In the genomic region with DNA sequence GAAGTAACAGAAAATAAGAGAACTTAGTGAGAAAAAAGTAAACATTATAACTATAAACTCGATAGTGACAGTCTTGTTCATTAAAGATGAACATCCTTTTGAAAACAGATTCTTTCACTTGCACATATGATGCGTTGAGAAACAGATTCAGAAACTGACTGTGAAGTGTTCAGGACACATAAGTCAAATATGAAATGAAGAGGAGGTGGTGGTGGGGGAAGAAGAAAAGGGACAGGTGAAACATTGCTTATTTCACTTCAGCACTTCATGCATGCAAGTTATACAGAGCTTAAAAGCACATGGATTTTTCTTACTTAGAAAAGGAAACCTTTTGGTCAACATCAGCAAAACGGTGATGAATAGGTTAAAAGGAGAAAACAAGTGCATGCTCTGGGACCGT, we compare ENCODE assay signal across 20 cellular contexts. TPM values are rescaled to one million over a fixed set of nuclear protein-coding genes. Genes with fewer than 3 reads are reported as not detected.
DNase-seq lines count a peak whose midpoint lies in the region; ATAC-seq lines count a peak whose summit lies in the region.
"Had no signal": no experiment of that assay in that cellular context is flagged by ENCODE, and none has a peak within 500 bp of the region (broad histone marks: within the 10 kb centered on the region; RNA-seq: fewer than 3 reads in every experiment).

No MANE protein-coding gene starts in this region.

- H3K36me3 ChIP-seq in CD8-positive, alpha-beta memory T cell (ENCODE audit: insufficient read depth, low read length) = peaks cover 5% of the 10 kb centered on the region

- CTCF ChIA-PET in activated CD8-positive, alpha-beta memory T cell treated with anti-CD3 and anti-CD28 coated beads, Interleukin-2, amount 10 ng/mL, durations not matched to agents 7 days and 5 days (lab: Charles Lee) = interaction anchor here (0.9 kb wide), 1 partner anchor 47 kb away, joined by 3 read pairs; no protein-coding TSS in a partner anchor
- CTCF ChIA-PET in CD8-positive, alpha-beta memory T cell (lab: Charles Lee) = interaction anchor here (1.2 to 2.3 kb wide), 3 partner anchors 42 to 56 kb away, joined by 3 to 6 read pairs (median 3); no protein-coding TSS in a partner anchor

- peaks cover 27% of the 10 kb centered on the region for H3K4me1 ChIP-seq in CD8-positive, alpha-beta memory T cell (ENCODE audit: insufficient read depth, low read length)

- no peaks in the 10 kb centered on the region for H3K27me3 ChIP-seq in CD8-positive, alpha-beta memory T cell (ENCODE audit: insufficient read depth, low read length, poor library complexity, severe bottlenecking)

- H3K27me3 Mint-ChIP-seq in activated CD8-positive, alpha-beta memory T cell treated with anti-CD3 and anti-CD28 coated beads, Interleukin-2, amount 10 ng/mL, durations not matched to agents 7 days and 5 days = no peaks in the 10 kb centered on the region
- no peaks in the 10 kb centered on the region for H3K27me3 Mint-ChIP-seq in CD8-positive, alpha-beta memory T cell
- no peaks in the 10 kb centered on the region for H3K27me3 Mint-ChIP-seq in activated T-helper 1 cell treated with anti-CD3 and anti-CD28 coated beads, Interleukin-12 subunit alpha, Interleukin-12 subunit beta, Interleukin-2, Interleukin-4 antibody, amounts not matched to agents 30 ng/mL and 10 ng/mL and 1 ng/mL, durations not matched to agents 14 hours and 24 hours and 36 hours (ENCODE audit: insufficient read depth)
- peaks cover 2 to 3% (median 2%) of the 10 kb centered on the region in 3 donors for H3K27me3 Mint-ChIP-seq in immature natural killer cell (ENCODE audit: low read depth in 3 of 3)

- H3K36me3 Mint-ChIP-seq in activated CD8-positive, alpha-beta memory T cell treated with anti-CD3 and anti-CD28 coated beads, Interleukin-2, amount 10 ng/mL, durations not matched to agents 7 days and 5 days = peaks cover 51% of the 10 kb centered on the region
- H3K36me3 Mint-ChIP-seq in CD8-positive, alpha-beta memory T cell = peaks cover 8 to 63% (median 24%) of the 10 kb centered on the region in 3 donors
- H3K36me3 Mint-ChIP-seq in activated T-helper 1 cell treated with anti-CD3 and anti-CD28 coated beads, Interleukin-12 subunit alpha, Interleukin-12 subunit beta, Interleukin-2, Interleukin-4 antibody, amounts not matched to agents 30 ng/mL and 10 ng/mL and 1 ng/mL, durations not matched to agents 14 hours and 24 hours and 36 hours (ENCODE audit: low read depth) = peaks cover 33% of the 10 kb centered on the region
- peaks cover 7 to 19% (median 13%) of the 10 kb centered on the region in 3 donors for H3K36me3 Mint-ChIP-seq in immature natural killer cell

- POLR2A ChIA-PET in CD8-positive, alpha-beta memory T cell (lab: Charles Lee) = no interaction called here

- H3K9me3 ChIP-seq in CD8-positive, alpha-beta memory T cell (ENCODE audit: low read length) = no peaks in the 10 kb centered on the region

- no peak overlapping the region for H3K27ac ChIP-seq in CD8-positive, alpha-beta memory T cell (ENCODE audit: low read depth, low read length)
- no peak overlapping the region for H3K27ac ChIP-seq in substantia nigra (ENCODE audit: low read depth, low read length, poor library complexity, severe bottlenecking)
- H3K27ac ChIP-seq: C4-2B, GM23248 had no signal

- no peak for ATAC-seq in activated CD8-positive, alpha-beta memory T cell treated with anti-CD3 and anti-CD28 coated beads, Interleukin-2, amount 10 ng/mL, durations not matched to agents 7 days and 5 days
- ATAC-seq: GM12878, HCT116 had no signal

- intact Hi-C loops in activated T-helper 1 cell treated with anti-CD3 and anti-CD28 coated beads, Interleukin-12 subunit alpha, Interleukin-12 subunit beta, Interleukin-2, Interleukin-4 antibody, amounts not matched to agents 30 ng/mL and 10 ng/mL and 1 ng/mL, durations not matched to agents 14 hours and 24 hours and 36 hours (cut with micrococcal nuclease) = loop anchor here (2.0 kb wide), 1 partner anchor 18 kb away; no protein-coding TSS in a partner anchor

- H3K27ac Mint-ChIP-seq in activated CD8-positive, alpha-beta memory T cell treated with anti-CD3 and anti-CD28 coated beads, Interleukin-2, amount 10 ng/mL, durations not matched to agents 7 days and 5 days = peak overlapping the region; percentile 44
- H3K27ac Mint-ChIP-seq in CD8-positive, alpha-beta memory T cell = peak overlapping the region; percentile 58 to 94 (median 75)
- H3K27ac Mint-ChIP-seq in activated T-helper 1 cell treated with anti-CD3 and anti-CD28 coated beads, Interleukin-12 subunit alpha, Interleukin-12 subunit beta, Interleukin-2, Interleukin-4 antibody, amounts not matched to agents 30 ng/mL and 10 ng/mL and 1 ng/mL, durations not matched to agents 14 hours and 24 hours and 36 hours = peak overlapping the region; percentile 84
- H3K27ac Mint-ChIP-seq in immature natural killer cell = peak overlapping the region; percentile 79 to 94 (median 90)

- no peaks in the 10 kb centered on the region for H3K9me3 Mint-ChIP-seq in activated CD8-positive, alpha-beta memory T cell treated with anti-CD3 and anti-CD28 coated beads, Interleukin-2, amount 10 ng/mL, durations not matched to agents 7 days and 5 days (ENCODE audit: low read depth)
- no peaks in the 10 kb centered on the region for H3K9me3 Mint-ChIP-seq in CD8-positive, alpha-beta memory T cell
- H3K9me3 Mint-ChIP-seq in activated T-helper 1 cell treated with anti-CD3 and anti-CD28 coated beads, Interleukin-12 subunit alpha, Interleukin-12 subunit beta, Interleukin-2, Interleukin-4 antibody, amounts not matched to agents 30 ng/mL and 10 ng/mL and 1 ng/mL, durations not matched to agents 14 hours and 24 hours and 36 hours = no peaks in the 10 kb centered on the region
- H3K9me3 Mint-ChIP-seq in immature natural killer cell = no peaks in the 10 kb centered on the region

- H3K4me3 ChIP-seq in CD8-positive, alpha-beta memory T cell (ENCODE audit: low read length) = no peak overlapping the region
- H3K4me3 ChIP-seq: GM12878, GM23248 had no signal

- DNase-seq in activated CD8-positive, alpha-beta memory T cell treated with anti-CD3 and anti-CD28 coated beads, Interleukin-2, amount 10 ng/mL, durations not matched to agents 7 days and 5 days = no peak
- no peak for DNase-seq in activated CD8-positive, alpha-beta memory T cell treated with anti-CD3 and anti-CD28 coated beads, Interleukin-2, amount 50 U/mL, for 48 hours
- no peak for DNase-seq in CD8-positive, alpha-beta memory T cell
- DNase-seq in activated T-helper 1 cell treated with anti-CD3 and anti-CD28 coated beads, Interleukin-12 subunit alpha, Interleukin-12 subunit beta, Interleukin-2, Interleukin-4 antibody, amounts not matched to agents 30 ng/mL and 10 ng/mL and 1 ng/mL, durations not matched to agents 14 hours and 24 hours and 36 hours (ENCODE audit: low spot score) = no peak
- DNase-seq in immature natural killer cell (no peak), substantia nigra (lab: John Stamatoyannopoulos, UW) (no peak), NCI-H187 treated with DMSO at 0.1 percent for 48 hours (lab: John Stamatoyannopoulos, UW) (no peak), amniotic stem cell (lab: John Stamatoyannopoulos, UW) (no peak)
- DNase-seq: DMS 273 treated with DMSO at 0.1 percent for 48 hours, GDM1, GM23248, NCI-H187, NCI-H446, NCI-H69, OCI-M1, RPMI8226 had no signal

- H3K4me3 Mint-ChIP-seq in activated CD8-positive, alpha-beta memory T cell treated with anti-CD3 and anti-CD28 coated beads, Interleukin-2, amount 10 ng/mL, durations not matched to agents 7 days and 5 days = no peak overlapping the region
- peak overlapping the region in 4 of 7 donors; percentile 23 to 60 (median 45) for H3K4me3 Mint-ChIP-seq in CD8-positive, alpha-beta memory T cell
- H3K4me3 Mint-ChIP-seq in activated T-helper 1 cell treated with anti-CD3 and anti-CD28 coated beads, Interleukin-12 subunit alpha, Interleukin-12 subunit beta, Interleukin-2, Interleukin-4 antibody, amounts not matched to agents 30 ng/mL and 10 ng/mL and 1 ng/mL, durations not matched to agents 14 hours and 24 hours and 36 hours = peak overlapping the region; percentile 28
- peak overlapping the region; percentile 41 to 51 (median 48) for H3K4me3 Mint-ChIP-seq in immature natural killer cell

- H3K4me1 Mint-ChIP-seq in activated CD8-positive, alpha-beta memory T cell treated with anti-CD3 and anti-CD28 coated beads, Interleukin-2, amount 10 ng/mL, durations not matched to agents 7 days and 5 days = peaks cover 54% of the 10 kb centered on the region
- peaks cover 61 to 88% (median 80%) of the 10 kb centered on the region in 3 donors for H3K4me1 Mint-ChIP-seq in CD8-positive, alpha-beta memory T cell
- peaks cover 68% of the 10 kb centered on the region for H3K4me1 Mint-ChIP-seq in activated T-helper 1 cell treated with anti-CD3 and anti-CD28 coated beads, Interleukin-12 subunit alpha, Interleukin-12 subunit beta, Interleukin-2, Interleukin-4 antibody, amounts not matched to agents 30 ng/mL and 10 ng/mL and 1 ng/mL, durations not matched to agents 14 hours and 24 hours and 36 hours (ENCODE audit: low read depth)
- peaks cover 81 to 96% of the 10 kb centered on the region in 2 donors for H3K4me1 Mint-ChIP-seq in immature natural killer cell

RNA-seq across cellular contexts. Expression of gene STAT4, which starts 42.5 kb away (rescaled TPM):
- 100 to 1,000 TPM; 101 to 109 TPM for total RNA-seq in activated CD8-positive, alpha-beta memory T cell treated with anti-CD3 and anti-CD28 coated beads, Interleukin-2, amount 10 ng/mL, durations not matched to agents 7 days and 5 days
- 10 to 100 TPM; 53.0 to 54.7 TPM for total RNA-seq in CD8-positive, alpha-beta memory T cell
- polyA plus RNA-seq in CD8-positive, alpha-beta memory T cell = 88.2 TPM
- total RNA-seq in activated T-helper 1 cell treated with anti-CD3 and anti-CD28 coated beads, Interleukin-12 subunit alpha, Interleukin-12 subunit beta, Interleukin-2, Interleukin-4 antibody, amounts not matched to agents 30 ng/mL and 10 ng/mL and 1 ng/mL, durations not matched to agents 14 hours and 24 hours and 36 hours = 57.4 and 62.1 TPM in 2 replicates
- polyA plus RNA-seq in immature natural killer cell = 100 to 1,000 TPM in 1 of 3 donors, 10 to 100 TPM in 2; 80.6 to 143 (median 91.7) TPM
- total RNA-seq: HT1080 had no signal
